In the genomic region with DNA sequence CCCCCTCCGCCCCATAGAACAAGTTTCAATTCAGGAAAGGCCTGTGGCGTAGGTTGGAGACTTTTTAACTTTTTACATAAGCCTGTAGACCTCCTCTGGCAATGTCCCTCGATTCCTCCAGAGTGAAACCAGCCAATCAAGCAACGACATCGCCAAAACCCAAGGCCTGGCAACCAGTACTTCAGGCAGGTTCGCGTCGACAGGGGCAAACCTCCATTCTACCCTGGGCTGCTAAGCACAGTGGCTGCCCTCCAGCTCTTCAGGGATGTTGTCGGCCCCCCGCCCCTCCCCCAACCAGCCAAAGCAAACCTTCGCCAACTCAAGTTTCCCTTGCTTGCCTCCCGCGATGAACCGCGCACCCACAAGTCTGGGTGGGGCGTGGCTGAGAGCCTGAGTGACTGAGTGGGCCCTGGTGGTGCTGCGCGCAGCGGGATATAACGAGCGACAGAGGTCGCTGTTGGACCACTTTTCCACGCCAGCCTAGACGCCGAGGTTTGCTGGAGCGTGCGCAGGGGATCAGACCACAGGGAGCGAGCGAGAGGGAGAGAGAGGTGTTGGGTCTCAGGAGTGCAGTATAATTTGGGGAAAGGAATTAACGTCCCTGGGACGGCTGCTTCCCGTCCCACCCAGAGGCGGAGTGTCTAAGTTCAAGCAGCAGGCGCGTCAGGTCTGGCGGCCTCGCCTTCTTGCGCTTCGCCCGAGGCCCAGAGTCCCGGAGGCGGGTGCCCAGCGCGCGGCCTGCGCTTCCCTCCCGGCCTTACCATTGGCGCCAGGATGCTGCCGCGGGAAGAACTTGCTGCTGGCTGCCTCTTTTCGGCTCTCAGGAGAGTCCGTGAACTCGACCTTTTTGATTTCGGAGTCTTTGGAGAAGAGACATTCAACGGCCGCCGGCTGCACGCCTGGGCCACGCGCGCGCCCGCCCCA, we compare ENCODE assay signal across 9 cellular contexts. TPM values are rescaled to one million over a fixed set of nuclear protein-coding genes. Genes with fewer than 3 reads are reported as not detected.
DNase-seq lines count a peak whose midpoint lies in the region; ATAC-seq and TF ChIP-seq lines count a peak whose summit lies in the region.
"Had no signal": no experiment of that assay in that cellular context is flagged by ENCODE, and none has a peak within 500 bp of the region (broad histone marks: within the 10 kb centered on the region; RNA-seq: fewer than 3 reads in every experiment).

No MANE protein-coding gene starts in this region.

- peak overlapping the region; percentile 40 for H2AFZ ChIP-seq in hepatocyte

- CTCF ChIA-PET in CD8-positive, alpha-beta memory T cell (lab: Charles Lee), result no interaction called here

- peak overlapping the region in 6 of 7 donors; percentile 19 to 64 (median 36) for H3K4me3 Mint-ChIP-seq in CD8-positive, alpha-beta memory T cell

- POLR2A ChIA-PET in CD8-positive, alpha-beta memory T cell (lab: Charles Lee), result no interaction called here

- H3K4me1 ChIP-seq in CD8-positive, alpha-beta memory T cell (ENCODE audit: insufficient read depth, low read length), result no peaks in the 10 kb centered on the region
- H3K4me1 ChIP-seq in hepatocyte (ENCODE audit: insufficient read depth) (peaks cover 4% of the 10 kb centered on the region), rectal smooth muscle tissue (ENCODE audit: control insufficient read depth, insufficient read depth, low read length) (peaks cover 2% of the 10 kb centered on the region)

- peak; percentile 99 for TF ChIP-seq CTCF in hepatocyte (IDR thresholded peaks at IDR 0.05; ENCODE audit: poor library complexity)

- H3K9ac ChIP-seq in rectal smooth muscle tissue (ENCODE audit: low read length), result no peak overlapping the region

- peak overlapping the region in 1 of 8 donors; percentile 69 for H3K27ac Mint-ChIP-seq in CD8-positive, alpha-beta memory T cell

- no peaks in the 10 kb centered on the region for H4K20me1 ChIP-seq in hepatocyte (ENCODE audit: insufficient read depth, poor library complexity, severe bottlenecking)

- no peaks in the 10 kb centered on the region for H3K36me3 Mint-ChIP-seq in CD8-positive, alpha-beta memory T cell

- H3K27me3 Mint-ChIP-seq in CD8-positive, alpha-beta memory T cell, result peaks cover 75 to 84% of the 10 kb centered on the region in 2 donors

- peaks cover 71% of the 10 kb centered on the region for H3K27me3 ChIP-seq in CD8-positive, alpha-beta memory T cell (ENCODE audit: insufficient read depth, low read length, poor library complexity, severe bottlenecking)
- H3K27me3 ChIP-seq in hepatocyte (peaks cover 60% of the 10 kb centered on the region), rectal smooth muscle tissue (ENCODE audit: control insufficient read depth, insufficient read depth, low read length) (peaks cover 60% of the 10 kb centered on the region)

- no peak overlapping the region for H3K4me3 ChIP-seq in CD8-positive, alpha-beta memory T cell (ENCODE audit: low read length)
- H3K4me3 ChIP-seq in hepatocyte, result peak overlapping the region; percentile 38
- peak overlapping the region; percentile 60 for H3K4me3 ChIP-seq in rectal smooth muscle tissue (ENCODE audit: low read length)

- H3K9me2 ChIP-seq in hepatocyte (replicated peaks; ENCODE audit: insufficient read depth), result no peaks in the 10 kb centered on the region

- peaks cover 85% of the 10 kb centered on the region for H3K79me2 ChIP-seq in hepatocyte

- no peaks in the 10 kb centered on the region for H3K36me3 ChIP-seq in CD8-positive, alpha-beta memory T cell (ENCODE audit: insufficient read depth, low read length)
- H3K36me3 ChIP-seq in hepatocyte (replicated peaks; ENCODE audit: insufficient read depth, low read depth) (no peaks in the 10 kb centered on the region), rectal smooth muscle tissue (ENCODE audit: control insufficient read depth, insufficient read depth, low read length) (no peaks in the 10 kb centered on the region)

- no peaks in the 10 kb centered on the region for H3K9me3 ChIP-seq in CD8-positive, alpha-beta memory T cell (ENCODE audit: low read length)
- no peaks in the 10 kb centered on the region for H3K9me3 ChIP-seq in hepatocyte (ENCODE audit: low read depth)

- H3K4me2 ChIP-seq in hepatocyte, result peak overlapping the region; percentile 91

- WGBS in hepatocyte (ENCODE audit: low lambda C conversion rate, missing lambda C conversion rate), result 6% methylated on average over 56 of the region's 63 CpGs

- ATAC-seq in GM18907 (IDR thresholded peaks at IDR 0.05; ENCODE audit: unreplicated experiment) (peak; percentile 98), HG03135 (IDR thresholded peaks at IDR 0.05; ENCODE audit: unreplicated experiment) (peak; percentile 94)

- H3K9me3 Mint-ChIP-seq in CD8-positive, alpha-beta memory T cell, result peaks cover 5 to 35% (median 30%) of the 10 kb centered on the region in 5 donors

- no peak for DNase-seq in CD8-positive, alpha-beta memory T cell
- DNase-seq in NCI-H524 treated with DMSO at 0.1 percent for 48 hours (lab: John Stamatoyannopoulos, UW) (peak; percentile 5), amygdala (lab: John Stamatoyannopoulos, UW) (peak in 48 of 56 donors; percentile 1 to 73 (median 37)), hepatocyte (ENCODE audit: low spot score) (peak; percentile 93), cerebellar nuclear complex (lab: John Stamatoyannopoulos, UW) (no peak)

- H3K4me1 Mint-ChIP-seq in CD8-positive, alpha-beta memory T cell, result peaks cover 9 to 24% (median 18%) of the 10 kb centered on the region in 3 donors

- no peak overlapping the region for H3K27ac ChIP-seq in CD8-positive, alpha-beta memory T cell (ENCODE audit: low read depth, low read length)
- H3K27ac ChIP-seq in hepatocyte (peak overlapping the region; percentile 91), rectal smooth muscle tissue (ENCODE audit: low read depth, low read length) (no peak overlapping the region)

RNA-seq across cellular contexts. Expression of a gene that starts 9.0 kb away (rescaled TPM):
- total RNA-seq in CD8-positive, alpha-beta memory T cell, result not detected
- polyA plus RNA-seq in CD8-positive, alpha-beta memory T cell, result not detected
- total RNA-seq in hepatocyte, result 80.5 and 99.2 TPM in 2 replicates
- 142 and 147 TPM in 2 replicates for polyA plus RNA-seq in hepatocyte
- total RNA-seq: activated naive CD4-positive, alpha-beta T cell treated with anti-CD3 and anti-CD28 coated beads, Interleukin-2, amount 50 U/mL, for 72 hours had no signal

Comparison
In these comparisons a context has a peak if more than half of its experiments do, and no peak if none do; other contexts are left out.
1. DNase-seq: peak in NCI-H524 treated with DMSO at 0.1 percent for 48 hours (single experiment), amygdala (48 of 56) and hepatocyte (single experiment); none in CD8-positive, alpha-beta memory T cell (0 of 5) and cerebellar nuclear complex (0 of 2).
2. RNA of a gene that starts 9.0 kb away (total RNA-seq): 80.5 to 99.2 TPM in hepatocyte; not detected in CD8-positive, alpha-beta memory T cell; every median in the first group is over 10 times any median in the second.